ENCODE assay signal across 31 cellular contexts in the genomic region with DNA sequence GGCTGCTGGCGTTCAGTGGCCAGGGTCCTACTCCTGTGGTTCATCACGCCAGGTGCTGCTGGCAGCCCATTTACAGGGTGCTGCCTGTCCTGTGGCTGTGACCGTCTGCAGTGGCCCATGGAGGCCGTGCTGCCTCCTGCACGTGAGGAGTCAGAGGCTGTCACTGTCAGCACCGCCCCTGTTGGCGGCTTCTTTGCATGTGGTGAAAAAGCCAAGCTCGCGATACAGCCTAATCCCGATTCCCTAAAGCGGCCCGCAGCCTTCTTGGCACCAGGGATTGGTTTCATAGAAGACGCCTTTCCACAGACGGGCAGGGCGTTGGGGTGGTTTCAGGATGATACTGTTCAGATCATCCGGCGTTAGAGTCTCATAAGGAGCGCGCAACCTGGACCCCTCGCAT.
"Had no signal": no experiment of that assay in that cellular context is flagged by ENCODE, and none has a peak within 500 bp of the region (broad histone marks: within the 10 kb centered on the region; RNA-seq: fewer than 3 reads in every experiment).

No MANE protein-coding gene starts in this region.

- H3K4me3 ChIP-seq: ascending aorta, breast epithelium, cardiac muscle cell, colonic mucosa, esophagus muscularis mucosa, gastrocnemius medialis, heart left ventricle had no signal

- H3K4me3 Mint-ChIP-seq: activated B cell treated with CpG ODN at 0.5 μM for 24 hours; activated CD4-positive, alpha-beta memory T cell treated with anti-CD3 and anti-CD28 coated beads for 36 hours; activated CD4-positive, alpha-beta T cell treated with anti-CD3 and anti-CD28 coated beads for 36 hours; activated CD4-positive, alpha-beta T cell treated with anti-CD3 and anti-CD28 coated beads, Interleukin-2, amount 10 ng/mL, durations not matched to agents 24 days and 14 days; activated CD8-positive, alpha-beta memory T cell treated with anti-CD3 and anti-CD28 coated beads, Interleukin-2, amount 10 ng/mL, durations not matched to agents 7 days and 5 days; activated CD8-positive, alpha-beta T cell treated with anti-CD3 and anti-CD28 coated beads, Interleukin-2, amount 10 ng/mL, durations not matched to agents 7 days and 5 days; activated naive CD4-positive, alpha-beta T cell treated with anti-CD3 and anti-CD28 coated beads for 36 hours; activated naive CD4-positive, alpha-beta T cell treated with anti-CD3 and anti-CD28 coated beads, Interleukin-2, amount 50 U/mL, for 24 hours; activated naive CD8-positive, alpha-beta T cell treated with anti-CD3 and anti-CD28 coated beads, Interleukin-2, amount 10 ng/mL, durations not matched to agents 7 days and 5 days; activated T-helper 1 cell treated with anti-CD3 and anti-CD28 coated beads, Interleukin-12 subunit alpha, Interleukin-12 subunit beta, Interleukin-2, Interleukin-4 antibody, amounts not matched to agents 30 ng/mL and 10 ng/mL and 1 ng/mL, durations not matched to agents 14 hours and 24 hours and 36 hours; brain; endodermal cell had no signal

- H3K4me1 Mint-ChIP-seq: activated B cell treated with CpG ODN at 0.5 μM for 24 hours; activated CD4-positive, alpha-beta T cell treated with anti-CD3 and anti-CD28 coated beads for 36 hours; activated CD4-positive, alpha-beta T cell treated with anti-CD3 and anti-CD28 coated beads, Interleukin-2, amount 10 ng/mL, durations not matched to agents 24 days and 14 days; activated CD8-positive, alpha-beta memory T cell treated with anti-CD3 and anti-CD28 coated beads, Interleukin-2, amount 10 ng/mL, durations not matched to agents 7 days and 5 days; activated naive CD8-positive, alpha-beta T cell treated with anti-CD3 and anti-CD28 coated beads, Interleukin-2, amount 10 ng/mL, durations not matched to agents 7 days and 5 days had no signal

- H3K4me1 ChIP-seq: breast epithelium, colonic mucosa, foreskin keratinocyte had no signal

- H3K27ac ChIP-seq: ascending aorta, breast epithelium, cardiac muscle cell, colonic mucosa, esophagus muscularis mucosa, foreskin keratinocyte, gastrocnemius medialis, heart left ventricle had no signal

- H3K27me3 ChIP-seq: ascending aorta, breast epithelium, cardiac muscle cell, colonic mucosa, esophagus muscularis mucosa, foreskin keratinocyte, gastrocnemius medialis, heart left ventricle had no signal

- H3K36me3 Mint-ChIP-seq: activated CD8-positive, alpha-beta memory T cell treated with anti-CD3 and anti-CD28 coated beads, Interleukin-2, amount 10 ng/mL, durations not matched to agents 7 days and 5 days; activated naive CD8-positive, alpha-beta T cell treated with anti-CD3 and anti-CD28 coated beads, Interleukin-2, amount 10 ng/mL, durations not matched to agents 7 days and 5 days had no signal

- H3K27ac Mint-ChIP-seq: activated B cell treated with CpG ODN at 0.5 μM for 24 hours; activated CD4-positive, alpha-beta memory T cell treated with anti-CD3 and anti-CD28 coated beads for 36 hours; activated CD4-positive, alpha-beta T cell treated with anti-CD3 and anti-CD28 coated beads for 36 hours; activated CD8-positive, alpha-beta memory T cell treated with anti-CD3 and anti-CD28 coated beads, Interleukin-2, amount 10 ng/mL, durations not matched to agents 7 days and 5 days; activated CD8-positive, alpha-beta T cell treated with anti-CD3 and anti-CD28 coated beads, Interleukin-2, amount 10 ng/mL, durations not matched to agents 7 days and 5 days; activated naive CD4-positive, alpha-beta T cell treated with anti-CD3 and anti-CD28 coated beads for 36 hours; activated naive CD4-positive, alpha-beta T cell treated with anti-CD3 and anti-CD28 coated beads, Interleukin-2, amount 50 U/mL, for 24 hours; activated naive CD8-positive, alpha-beta T cell treated with anti-CD3 and anti-CD28 coated beads, Interleukin-2, amount 10 ng/mL, durations not matched to agents 7 days and 5 days; activated T-helper 1 cell treated with anti-CD3 and anti-CD28 coated beads, Interleukin-12 subunit alpha, Interleukin-12 subunit beta, Interleukin-2, Interleukin-4 antibody, amounts not matched to agents 30 ng/mL and 10 ng/mL and 1 ng/mL, durations not matched to agents 14 hours and 24 hours and 36 hours; activated T-helper 2 cell treated with anti-CD3 and anti-CD28 coated beads, Interferon-gamma antibody, Interleukin-2, Interleukin-4, amounts not matched to agents 10 μg/mL and 5 μg/mL and 100 μg/mL, durations not matched to agents 14 hours and 24 hours and 36 hours; endodermal cell had no signal

- H3K9me3 ChIP-seq: ascending aorta, breast epithelium, colonic mucosa, esophagus muscularis mucosa, gastrocnemius medialis, heart left ventricle had no signal

- H3K36me3 ChIP-seq: breast epithelium, colonic mucosa had no signal

- DNase-seq: activated B cell treated with CpG ODN at 0.5 μM for 24 hours; activated CD4-positive, alpha-beta memory T cell treated with anti-CD3 and anti-CD28 coated beads for 36 hours; activated CD4-positive, alpha-beta T cell treated with anti-CD3 and anti-CD28 coated beads for 36 hours; activated CD4-positive, alpha-beta T cell treated with anti-CD3 and anti-CD28 coated beads, Interleukin-2, amount 10 ng/mL, durations not matched to agents 24 days and 14 days; activated CD8-positive, alpha-beta memory T cell treated with anti-CD3 and anti-CD28 coated beads, Interleukin-2, amount 10 ng/mL, durations not matched to agents 7 days and 5 days; activated CD8-positive, alpha-beta memory T cell treated with anti-CD3 and anti-CD28 coated beads, Interleukin-2, amount 50 U/mL, for 4 hours; activated CD8-positive, alpha-beta T cell treated with anti-CD3 and anti-CD28 coated beads, Interleukin-2, amount 10 ng/mL, durations not matched to agents 7 days and 5 days; activated effector memory CD4-positive, alpha-beta T cell treated with anti-CD3 and anti-CD28 coated beads, Interleukin-2, amount 50 U/mL, for 16 hours; activated naive CD4-positive, alpha-beta T cell treated with anti-CD3 and anti-CD28 coated beads for 36 hours; activated naive CD8-positive, alpha-beta T cell treated with anti-CD3 and anti-CD28 coated beads, Interleukin-2, amount 10 ng/mL, durations not matched to agents 7 days and 5 days; activated T-cell treated with anti-CD3 and anti-CD28 coated beads, Interleukin-2, amount 50 U/mL, for 1 hour; activated T-cell treated with anti-CD3 and anti-CD28 coated beads, Interleukin-2, amount 50 U/mL, for 48 hours; central memory CD4-positive, alpha-beta T cell; cerebellar nuclear complex; colonic mucosa; effector memory CD4-positive, alpha-beta T cell; endodermal cell; foreskin keratinocyte; gastrocnemius medialis; glutamatergic neuron; heart left ventricle; T-helper 2 cell had no signal

- H3K27me3 Mint-ChIP-seq: activated B cell treated with CpG ODN at 0.5 μM for 24 hours; activated CD4-positive, alpha-beta memory T cell treated with anti-CD3 and anti-CD28 coated beads for 36 hours; activated CD4-positive, alpha-beta T cell treated with anti-CD3 and anti-CD28 coated beads for 36 hours; activated CD4-positive, alpha-beta T cell treated with anti-CD3 and anti-CD28 coated beads, Interleukin-2, amount 10 ng/mL, durations not matched to agents 24 days and 14 days; activated CD8-positive, alpha-beta memory T cell treated with anti-CD3 and anti-CD28 coated beads, Interleukin-2, amount 10 ng/mL, durations not matched to agents 7 days and 5 days; activated naive CD4-positive, alpha-beta T cell treated with anti-CD3 and anti-CD28 coated beads, Interleukin-2, amount 50 U/mL, for 24 hours; activated naive CD8-positive, alpha-beta T cell treated with anti-CD3 and anti-CD28 coated beads, Interleukin-2, amount 10 ng/mL, durations not matched to agents 7 days and 5 days; brain had no signal

- H3K9me3 Mint-ChIP-seq: activated B cell treated with CpG ODN at 0.5 μM for 24 hours; activated CD4-positive, alpha-beta memory T cell treated with anti-CD3 and anti-CD28 coated beads for 36 hours; activated CD4-positive, alpha-beta T cell treated with anti-CD3 and anti-CD28 coated beads, Interleukin-2, amount 10 ng/mL, durations not matched to agents 24 days and 14 days; activated naive CD4-positive, alpha-beta T cell treated with anti-CD3 and anti-CD28 coated beads for 36 hours; activated naive CD4-positive, alpha-beta T cell treated with anti-CD3 and anti-CD28 coated beads, Interleukin-2, amount 50 U/mL, for 24 hours; activated naive CD8-positive, alpha-beta T cell treated with anti-CD3 and anti-CD28 coated beads, Interleukin-2, amount 10 ng/mL, durations not matched to agents 7 days and 5 days; activated T-helper 1 cell treated with anti-CD3 and anti-CD28 coated beads, Interleukin-12 subunit alpha, Interleukin-12 subunit beta, Interleukin-2, Interleukin-4 antibody, amounts not matched to agents 30 ng/mL and 10 ng/mL and 1 ng/mL, durations not matched to agents 14 hours and 24 hours and 36 hours; activated T-helper 2 cell treated with anti-CD3 and anti-CD28 coated beads, Interferon-gamma antibody, Interleukin-2, Interleukin-4, amounts not matched to agents 10 μg/mL and 5 μg/mL and 100 μg/mL, durations not matched to agents 14 hours and 24 hours and 36 hours; brain; endodermal cell had no signal

- ATAC-seq: activated CD4-positive, alpha-beta T cell treated with anti-CD3 and anti-CD28 coated beads for 36 hours; activated CD4-positive, CD25-positive, alpha-beta regulatory T cell treated with anti-CD3 and anti-CD28 coated beads, Interleukin-2, amount 50 U/mL, for 24 hours; activated CD8-positive, alpha-beta memory T cell treated with anti-CD3 and anti-CD28 coated beads, Interleukin-2, amount 10 ng/mL, durations not matched to agents 7 days and 5 days; activated CD8-positive, alpha-beta T cell treated with anti-CD3 and anti-CD28 coated beads, Interleukin-2, amount 10 ng/mL, durations not matched to agents 7 days and 5 days; foreskin keratinocyte; gastrocnemius medialis; heart left ventricle had no signal
